ENCODE assay signal across 8 cellular contexts in the genomic region with DNA sequence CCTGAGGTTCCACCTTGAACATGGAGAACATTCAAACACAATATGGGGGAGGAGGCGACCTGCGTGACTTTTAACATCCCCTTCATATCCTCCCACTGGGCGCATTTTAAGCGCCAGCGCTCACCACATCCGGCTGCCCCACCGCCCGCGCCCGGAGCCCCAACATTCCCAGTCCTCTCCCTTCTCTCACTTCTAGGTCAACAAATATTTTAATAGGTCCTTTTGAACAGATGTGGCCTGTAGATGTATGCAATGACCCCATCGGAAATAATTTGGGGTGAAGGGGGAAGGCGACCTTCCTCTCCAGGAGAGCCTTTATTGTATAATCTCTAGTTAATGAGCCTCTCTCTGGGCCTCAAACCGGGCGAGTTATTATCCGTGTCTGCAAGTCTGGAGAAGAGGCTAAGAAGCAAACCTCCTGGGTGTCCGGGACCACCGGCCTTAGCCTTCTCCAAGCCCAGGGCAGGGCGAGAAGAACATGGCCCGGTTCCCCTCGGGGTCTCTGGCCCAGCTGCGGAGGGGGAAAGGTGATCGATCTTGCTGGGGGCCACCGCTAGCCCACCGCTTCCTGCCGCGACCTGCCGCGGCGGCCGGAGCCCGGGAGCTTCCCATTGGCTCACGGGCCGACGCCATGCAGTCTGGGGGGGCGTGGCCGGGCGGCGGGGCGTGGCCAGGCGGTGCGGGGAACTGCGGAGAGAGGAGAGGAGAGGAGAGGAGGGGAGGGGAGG.
DNase-seq lines count a peak whose midpoint lies in the region; ATAC-seq and TF ChIP-seq lines count a peak whose summit lies in the region.

No MANE protein-coding gene starts in this region.

- no peak overlapping the region for H3K27ac Mint-ChIP-seq in activated naive CD8-positive, alpha-beta T cell

- peaks cover 18% of the 10 kb centered on the region for H3K4me1 Mint-ChIP-seq in activated naive CD8-positive, alpha-beta T cell (ENCODE audit: low read depth)

- peak overlapping the region; percentile 79 for H3K4me3 Mint-ChIP-seq in activated naive CD8-positive, alpha-beta T cell

- H3K27ac ChIP-seq in ovary (no peak overlapping the region), tibial artery (no peak overlapping the region)

- DNase-seq in RPMI7951 (ENCODE audit: low read depth) (peak; percentile 81), head of caudate nucleus (peak in 41 of 42 donors; percentile 44 to 89 (median 74)), ovary (peak; percentile 83 to 93 (median 88)), tibial artery (peak; percentile 69 to 70), NK-92 (lab: John Stamatoyannopoulos, UW; ENCODE audit: unreplicated experiment) (no peak)

- peak overlapping the region; percentile 52 for H3K4me3 ChIP-seq in ovary
- peak overlapping the region; percentile 47 to 57 for H3K4me3 ChIP-seq in tibial artery

- H3K27me3 ChIP-seq in ovary (no peaks in the 10 kb centered on the region), tibial artery (peaks cover 0 to 33% of the 10 kb centered on the region in 2 donors)

- H3K4me1 ChIP-seq in ES-I3 (ENCODE audit: insufficient read depth, low read length) (peaks cover 8% of the 10 kb centered on the region), ovary (ENCODE audit: insufficient read depth) (no peaks in the 10 kb centered on the region), tibial artery (peaks cover 0 to 20% (median 12%) of the 10 kb centered on the region in 4 donors)

- no peaks in the 10 kb centered on the region for H3K36me3 Mint-ChIP-seq in activated naive CD8-positive, alpha-beta T cell

- peaks cover 19% of the 10 kb centered on the region for H3K27me3 Mint-ChIP-seq in activated naive CD8-positive, alpha-beta T cell

- TF ChIP-seq CTCF in ovary (IDR thresholded peaks at IDR 0.05) (no peak), tibial artery (IDR thresholded peaks at IDR 0.05) (no peak)

- no peak for TF ChIP-seq POLR2A in ovary (IDR thresholded peaks at IDR 0.05)

- ATAC-seq in HG02870 (IDR thresholded peaks at IDR 0.05; ENCODE audit: unreplicated experiment): peak; percentile 39

- no peak for TF ChIP-seq EP300 in ovary (IDR thresholded peaks at IDR 0.05)

- H3K36me3 ChIP-seq in ES-I3 (ENCODE audit: insufficient read depth, low read length) (no peaks in the 10 kb centered on the region), ovary (no peaks in the 10 kb centered on the region), tibial artery (no peaks in the 10 kb centered on the region)

- intact Hi-C loops in head of caudate nucleus (cut with DNase I) (no loop called here), ovary (cut with DNase I) (no loop called here), tibial artery (cut with DNase I; ENCODE audit: low total_unique reads) (no loop called here)

- H3K9ac ChIP-seq in ES-I3 (ENCODE audit: low read depth, low read length): peak overlapping the region; percentile 76

- WGBS in ovary, 3 donors: 4 to 17% (median 10%) methylated on average over 29 to 38 of the region's 42 CpGs

- no peaks in the 10 kb centered on the region for H3K9me3 Mint-ChIP-seq in activated naive CD8-positive, alpha-beta T cell (ENCODE audit: low read depth)

- no peaks in the 10 kb centered on the region for H3K9me3 ChIP-seq in ES-I3 (ENCODE audit: control insufficient read depth, insufficient read depth, low read length)
- H3K9me3 ChIP-seq in ovary: no peaks in the 10 kb centered on the region
- no peaks in the 10 kb centered on the region for H3K9me3 ChIP-seq in tibial artery
